ENCODE assay signal across 32 cellular contexts in genomic region chr4:178611062-178611461, GRCh38.
"Had no signal": no experiment of that assay in that cellular context is flagged by ENCODE, and none has a peak within 500 bp of the region (broad histone marks: within the 10 kb centered on the region; RNA-seq: fewer than 3 reads in every experiment).

No MANE protein-coding gene starts in this region.

- H3K36me3 ChIP-seq: ascending aorta, breast epithelium, cardiac muscle cell, colonic mucosa, esophagus squamous epithelium had no signal

- H3K9me3 Mint-ChIP-seq: activated CD4-positive, alpha-beta memory T cell treated with anti-CD3 and anti-CD28 coated beads, Interleukin-2, amount 10 ng/mL, durations not matched to agents 7 days and 5 days; activated naive CD4-positive, alpha-beta T cell treated with anti-CD3 and anti-CD28 coated beads, Interleukin-2, amount 10 ng/mL, durations not matched to agents 7 days and 5 days; brain; T-helper 1 cell treated with Interleukin-12 subunit alpha and Interleukin-12 subunit beta and Interleukin-4 antibody, amounts not matched to agents 30 μg/mL and 1 μg/mL, for 36 hours; WTC11 had no signal

- FAIRE-seq: endometrium, endothelial cell of umbilical vein, TTC549 had no signal

- H3K27me3 ChIP-seq: ascending aorta, breast epithelium, cardiac muscle cell, colonic mucosa, esophagus squamous epithelium had no signal

- H3K9me3 ChIP-seq: ascending aorta, breast epithelium, colonic mucosa, esophagus squamous epithelium had no signal

- H3K36me3 Mint-ChIP-seq: activated naive CD4-positive, alpha-beta T cell treated with anti-CD3 and anti-CD28 coated beads, Interleukin-2, amount 10 ng/mL, durations not matched to agents 7 days and 5 days; activated naive CD4-positive, alpha-beta T cell treated with anti-CD3 and anti-CD28 coated beads, Interleukin-2, amount 50 U/mL, for 72 hours; activated naive CD8-positive, alpha-beta T cell treated with anti-CD3 and anti-CD28 coated beads, Interleukin-2, amount 10 ng/mL, durations not matched to agents 7 days and 5 days; brain; WTC11 had no signal

- ATAC-seq: activated naive CD4-positive, alpha-beta T cell treated with anti-CD3 and anti-CD28 coated beads, Interleukin-2, amount 50 U/mL, for 72 hours; activated T-cell treated with anti-CD3 and anti-CD28 coated beads, Interleukin-2, amount 50 U/mL, for 72 hours; WTC11 had no signal

- H3K4me3 ChIP-seq: ascending aorta, breast epithelium, cardiac muscle cell, colonic mucosa, esophagus squamous epithelium had no signal

- DNase-seq: activated CD4-positive, alpha-beta memory T cell treated with anti-CD3 and anti-CD28 coated beads, Interleukin-2, amount 10 ng/mL, durations not matched to agents 7 days and 5 days; activated CD4-positive, alpha-beta T cell treated with anti-CD3 and anti-CD28 coated beads for 1 hour; activated CD4-positive, alpha-beta T cell treated with anti-CD3 and anti-CD28 coated beads for 4 hours; activated CD4-positive, alpha-beta T cell treated with anti-CD3 and anti-CD28 coated beads, Interleukin-2, amount 10 ng/mL, durations not matched to agents 7 days and 5 days; activated CD4-positive, alpha-beta T cell treated with anti-CD3 and anti-CD28 coated beads, Interleukin-2, amount 50 U/mL, for 4 hours; activated CD8-positive, alpha-beta memory T cell treated with anti-CD3 and anti-CD28 coated beads, Interleukin-2, amount 50 U/mL, for 48 hours; activated gamma-delta T cell; activated naive CD4-positive, alpha-beta T cell; activated naive CD4-positive, alpha-beta T cell treated with anti-CD3 and anti-CD28 coated beads, Interleukin-2, amount 10 ng/mL, durations not matched to agents 7 days and 5 days; activated naive CD8-positive, alpha-beta T cell treated with anti-CD3 and anti-CD28 coated beads, Interleukin-2, amount 10 ng/mL, durations not matched to agents 7 days and 5 days; activated T-cell treated with anti-CD3 and anti-CD28 coated beads for 4 hours; activated T-cell treated with anti-CD3 and anti-CD28 coated beads, Interleukin-2, amount 50 U/mL, for 24 hours; activated T-cell treated with anti-CD3 and anti-CD28 coated beads, Interleukin-2, amount 50 U/mL, for 72 hours; central memory CD4-positive, alpha-beta T cell; cerebellar nuclear complex; colonic mucosa; effector CD8-positive, alpha-beta T cell; esophagus squamous epithelium; foreskin melanocyte; head of caudate nucleus had no signal

- H3K4me1 Mint-ChIP-seq: activated CD4-positive, alpha-beta memory T cell treated with anti-CD3 and anti-CD28 coated beads, Interleukin-2, amount 10 ng/mL, durations not matched to agents 7 days and 5 days; activated CD4-positive, alpha-beta T cell treated with anti-CD3 and anti-CD28 coated beads, Interleukin-2, amount 10 ng/mL, durations not matched to agents 7 days and 5 days; activated naive CD4-positive, alpha-beta T cell treated with anti-CD3 and anti-CD28 coated beads, Interleukin-2, amount 10 ng/mL, durations not matched to agents 7 days and 5 days; activated naive CD8-positive, alpha-beta T cell treated with anti-CD3 and anti-CD28 coated beads, Interleukin-2, amount 10 ng/mL, durations not matched to agents 7 days and 5 days; brain; WTC11 had no signal

- H3K27me3 Mint-ChIP-seq: activated CD4-positive, alpha-beta memory T cell treated with anti-CD3 and anti-CD28 coated beads, Interleukin-2, amount 10 ng/mL, durations not matched to agents 7 days and 5 days; activated CD4-positive, alpha-beta T cell treated with anti-CD3 and anti-CD28 coated beads, Interleukin-2, amount 10 ng/mL, durations not matched to agents 7 days and 5 days; activated naive CD4-positive, alpha-beta T cell treated with anti-CD3 and anti-CD28 coated beads, Interleukin-2, amount 10 ng/mL, durations not matched to agents 7 days and 5 days; activated naive CD8-positive, alpha-beta T cell treated with anti-CD3 and anti-CD28 coated beads, Interleukin-2, amount 10 ng/mL, durations not matched to agents 7 days and 5 days; activated T-cell treated with anti-CD3 and anti-CD28 coated beads, Interleukin-2, amount 50 U/mL, for 24 hours had no signal

- H3K27ac ChIP-seq: ascending aorta, breast epithelium, cardiac muscle cell, colonic mucosa, epithelial cell of prostate, esophagus squamous epithelium, VCaP had no signal

- H3K4me1 ChIP-seq: ascending aorta, breast epithelium, colonic mucosa, esophagus squamous epithelium had no signal

- H3K4me3 Mint-ChIP-seq: activated CD4-positive, alpha-beta memory T cell treated with anti-CD3 and anti-CD28 coated beads, Interleukin-2, amount 10 ng/mL, durations not matched to agents 7 days and 5 days; activated CD4-positive, alpha-beta T cell treated with anti-CD3 and anti-CD28 coated beads, Interleukin-2, amount 10 ng/mL, durations not matched to agents 7 days and 5 days; activated naive CD4-positive, alpha-beta T cell treated with anti-CD3 and anti-CD28 coated beads, Interleukin-2, amount 10 ng/mL, durations not matched to agents 7 days and 5 days; activated naive CD8-positive, alpha-beta T cell treated with anti-CD3 and anti-CD28 coated beads, Interleukin-2, amount 10 ng/mL, durations not matched to agents 7 days and 5 days; activated T-cell treated with anti-CD3 and anti-CD28 coated beads, Interleukin-2, amount 50 U/mL, for 24 hours; activated T-cell treated with anti-CD3 and anti-CD28 coated beads, Interleukin-2, amount 50 U/mL, for 72 hours; brain; T-helper 1 cell treated with Interleukin-12 subunit alpha and Interleukin-12 subunit beta and Interleukin-4 antibody, amounts not matched to agents 30 μg/mL and 1 μg/mL, for 36 hours; WTC11 had no signal

- H3K27ac Mint-ChIP-seq: activated CD4-positive, alpha-beta memory T cell treated with anti-CD3 and anti-CD28 coated beads, Interleukin-2, amount 10 ng/mL, durations not matched to agents 7 days and 5 days; activated CD4-positive, alpha-beta T cell treated with anti-CD3 and anti-CD28 coated beads, Interleukin-2, amount 10 ng/mL, durations not matched to agents 7 days and 5 days; activated naive CD4-positive, alpha-beta T cell treated with anti-CD3 and anti-CD28 coated beads, Interleukin-2, amount 10 ng/mL, durations not matched to agents 7 days and 5 days; activated naive CD4-positive, alpha-beta T cell treated with anti-CD3 and anti-CD28 coated beads, Interleukin-2, amount 50 U/mL, for 72 hours; activated naive CD8-positive, alpha-beta T cell treated with anti-CD3 and anti-CD28 coated beads, Interleukin-2, amount 10 ng/mL, durations not matched to agents 7 days and 5 days; activated T-cell treated with anti-CD3 and anti-CD28 coated beads, Interleukin-2, amount 50 U/mL, for 24 hours; activated T-cell treated with anti-CD3 and anti-CD28 coated beads, Interleukin-2, amount 50 U/mL, for 72 hours; brain; T-helper 1 cell treated with Interleukin-12 subunit alpha and Interleukin-12 subunit beta and Interleukin-4 antibody, amounts not matched to agents 30 μg/mL and 1 μg/mL, for 36 hours; WTC11 had no signal
